9 cellular contexts compared by ENCODE assay signal in genomic region chr11:66607126-66607834, GRCh38. TPM values are rescaled to one million over a fixed set of nuclear protein-coding genes. Genes with fewer than 3 reads are reported as not detected.
A peak's percentile ranks its signal among the peaks of the same experiment; 100 is the strongest.
DNase-seq lines count a peak whose midpoint lies in the region; ATAC-seq, FAIRE-seq and TF ChIP-seq lines count a peak whose summit lies in the region.
"Had no signal": no experiment of that assay in that cellular context is flagged by ENCODE, and none has a peak within 500 bp of the region (broad histone marks: within the 10 kb centered on the region; RNA-seq: fewer than 3 reads in every experiment).

No MANE protein-coding gene starts in this region.

- CTCF ChIA-PET in PC-9 (lab: Charles Lee), result interaction anchor here (0.5 kb wide), 1 partner anchor 97 kb away, joined by 3 read pairs; the partner anchor contains the start of gene BBS1

- H3K9ac ChIP-seq in keratinocyte (ENCODE audit: control insufficient read depth, extremely low read depth, insufficient read depth, low read length), result peak overlapping the region; percentile 37
- H3K9ac ChIP-seq in subcutaneous abdominal adipose tissue (ENCODE audit: low read length in 5 of 5), result peak overlapping the region in 2 of 5 donors; percentile 44 to 58

- H3K27me3 ChIP-seq in body of pancreas, result no peaks in the 10 kb centered on the region
- no peaks in the 10 kb centered on the region for H3K27me3 ChIP-seq in keratinocyte (ENCODE audit: control insufficient read depth, extremely low read depth, insufficient read depth, low read length)
- H3K27me3 ChIP-seq in subcutaneous abdominal adipose tissue (ENCODE audit: control insufficient read depth in 5 of 5, insufficient read depth in 4 of 5, low read length in 5 of 5), result no peaks in the 10 kb centered on the region
- no peaks in the 10 kb centered on the region for H3K27me3 ChIP-seq in PC-9 (ENCODE audit: insufficient read depth, low read depth)

- H3K36me3 Mint-ChIP-seq in HFFc6 (ENCODE audit: low read depth), result 0 out of 2 replicates have a peak, but pooled peaks cover 2% of the 10 kb centered on the region

- H3K27ac ChIP-seq in body of pancreas, result peak overlapping the region; percentile 22 to 67 (median 41)
- H3K27ac ChIP-seq in keratinocyte (ENCODE audit: control insufficient read depth, insufficient read depth, low read length), result peak overlapping the region; percentile 70
- peak overlapping the region; percentile 88 for H3K27ac ChIP-seq in subcutaneous abdominal adipose tissue (ENCODE audit: low read depth, low read length)
- H3K27ac ChIP-seq in PC-9, result no peak overlapping the region

- H3K4me2 ChIP-seq in keratinocyte (ENCODE audit: control insufficient read depth, extremely low read depth, insufficient read depth, low read depth, low read length) (peak overlapping the region; percentile 67), PC-9 (no peak overlapping the region)

- peak overlapping the region; percentile 49 for H3K4me3 Mint-ChIP-seq in HFFc6

- H2AFZ ChIP-seq in keratinocyte (ENCODE audit: control insufficient read depth, low read length) (no peak overlapping the region), PC-9 (no peak overlapping the region)

- dilution Hi-C loops in keratinocyte (cut with MboI; ENCODE audit: extremely low pct_ligation_motif_present, low sequenced_read_pairs), result no loop called here

- no peaks in the 10 kb centered on the region for H4K20me1 ChIP-seq in keratinocyte (ENCODE audit: control insufficient read depth, extremely low read depth, insufficient read depth, low read length)
- no peaks in the 10 kb centered on the region for H4K20me1 ChIP-seq in PC-9 (ENCODE audit: insufficient read depth)

- peaks cover under 1% of the 10 kb centered on the region; the same call in 1 of the 2 replicates for H3F3A ChIP-seq in PC-9 (ENCODE audit: insufficient read depth, low read depth)

- POLR2A ChIA-PET in PC-9 (lab: Charles Lee; ENCODE audit: unreplicated experiment), result interaction anchor here (0.6 to 0.7 kb wide), 3 partner anchors 9 to 471 kb away, joined by 3 to 23 read pairs (median 3); partner anchors contain the start of gene RBM14

- FAIRE-seq in keratinocyte (lab: Jason Lieb, UNC), result no peak

- no peaks in the 10 kb centered on the region for H3K9me1 ChIP-seq in keratinocyte (ENCODE audit: control insufficient read depth, extremely low read depth, insufficient read depth, low read length)

- H3K9me3 Mint-ChIP-seq in HFFc6, result no peaks in the 10 kb centered on the region

- no peaks in the 10 kb centered on the region for H3K9me2 ChIP-seq in PC-9 (ENCODE audit: insufficient read depth)

- no peak for TF ChIP-seq POLR2A in body of pancreas (IDR thresholded peaks at IDR 0.05)

- WGBS in body of pancreas, 2 donors, result 3 to 14% methylated on average over 8 of the region's 8 CpGs

- H3K4me1 ChIP-seq in body of pancreas (peaks cover 16% of the 10 kb centered on the region), keratinocyte (ENCODE audit: control insufficient read depth, extremely low read depth, insufficient read depth, low read length) (peaks cover 10% of the 10 kb centered on the region), subcutaneous abdominal adipose tissue (ENCODE audit: control insufficient read depth in 5 of 5, insufficient read depth in 5 of 5, low read length in 5 of 5) (peaks cover 3 to 23% (median 11%) of the 10 kb centered on the region in 5 donors), PC-9 (replicated peaks; ENCODE audit: insufficient read depth) (peaks cover 2% of the 10 kb centered on the region)

- no peaks in the 10 kb centered on the region for H3K27me3 Mint-ChIP-seq in HFFc6 (ENCODE audit: insufficient read depth)

- no TSS peak for BruUV-seq in PC-9 (replicated peaks; lab: Mats Ljungman, UMichigan)

- peaks cover 13% of the 10 kb centered on the region for H3K4me1 Mint-ChIP-seq in HFFc6 (ENCODE audit: low read depth)

- H3K36me3 ChIP-seq in body of pancreas (replicated peaks in 1 of 2; ENCODE audit: insufficient read depth in 1 of 2, low read depth in 2 of 2) (peaks cover 0 to 3% of the 10 kb centered on the region in 2 donors), keratinocyte (ENCODE audit: control insufficient read depth in 2 of 2, extremely low read depth in 1 of 2, insufficient read depth in 2 of 2, low read length in 2 of 2) (peaks cover 10 to 14% of the 10 kb centered on the region in 2 experiments), subcutaneous abdominal adipose tissue (ENCODE audit: control insufficient read depth in 5 of 5, insufficient read depth in 5 of 5, low read length in 5 of 5) (peaks cover 0 to 38% (median 13%) of the 10 kb centered on the region in 5 donors), PC-9 (ENCODE audit: low read depth) (no peaks in the 10 kb centered on the region)

- intact Hi-C loops in body of pancreas (cut with DNase I), result no loop called here
- intact Hi-C loops in PC-9 (cut with micrococcal nuclease; ENCODE audit: unreplicated experiment), result no loop called here

- peak; percentile 88 for ATAC-seq in body of pancreas

- H3K4me3 ChIP-seq in body of pancreas (no peak overlapping the region), keratinocyte (ENCODE audit: control insufficient read depth in 2 of 3, extremely low read depth in 1 of 3, insufficient read depth in 2 of 3, low read depth in 1 of 3, low read length in 3 of 3) (no peak overlapping the region), subcutaneous abdominal adipose tissue (ENCODE audit: low read depth in 1 of 5, low read length in 5 of 5) (no peak overlapping the region), PC-9 (no peak overlapping the region)

- no peaks in the 10 kb centered on the region for H3K9me3 ChIP-seq in body of pancreas
- H3K9me3 ChIP-seq in keratinocyte (ENCODE audit: control insufficient read depth, low read depth, low read length), result no peaks in the 10 kb centered on the region
- H3K9me3 ChIP-seq in subcutaneous abdominal adipose tissue (ENCODE audit: control insufficient read depth in 5 of 5, low read length in 5 of 5), result no peaks in the 10 kb centered on the region
- no peaks in the 10 kb centered on the region for H3K9me3 ChIP-seq in PC-9 (ENCODE audit: insufficient read depth, low read depth)

- DNase-seq in HFFc6, result peak; percentile 15
- peak; percentile 73 to 87 (median 86) for DNase-seq in body of pancreas
- DNase-seq in keratinocyte (ENCODE audit: low read depth, low spot score), result no peak
- DNase-seq in NCI-H2107 treated with DMSO at 0.1 percent for 48 hours (lab: John Stamatoyannopoulos, UW; ENCODE audit: unreplicated experiment), result no peak
- DNase-seq in PC-9, result no peak
- DNase-seq in GM19240 (ENCODE audit: insufficient read length, low spot score), result no peak
- no peak for DNase-seq in NCI-H2227 (lab: John Stamatoyannopoulos, UW; ENCODE audit: unreplicated experiment)
- DNase-seq: activated T-cell treated with anti-CD3 and anti-CD28 coated beads for 4 hours had no signal

- no peak for TF ChIP-seq CTCF in HFFc6 (IDR thresholded peaks at IDR 0.05)
- no peak for TF ChIP-seq CTCF in body of pancreas (IDR thresholded peaks at IDR 0.05)
- TF ChIP-seq CTCF in keratinocyte (optimal IDR thresholded peaks at IDR 0.05 in 1 of 3, IDR thresholded peaks at IDR 0.05 in 1 of 3, conservative IDR thresholded peaks at IDR 0.05 in 1 of 3; ENCODE audit: extremely low read depth in 1 of 3, insufficient read depth in 2 of 3, low read length in 3 of 3), result no peak
- no peak for TF ChIP-seq CTCF in PC-9 (conservative IDR thresholded peaks at IDR 0.05)

- H3K79me2 ChIP-seq in keratinocyte (ENCODE audit: control insufficient read depth, insufficient read depth, low read length) (no peaks in the 10 kb centered on the region), PC-9 (ENCODE audit: low read depth) (no peaks in the 10 kb centered on the region)

- peak overlapping the region; percentile 92 for H3K27ac Mint-ChIP-seq in HFFc6

RNA-seq across cellular contexts. Expression of gene RBM14, which starts 9.2 kb away (rescaled TPM):
- total RNA-seq in HFFc6 (2021; fragmentation: NEBNext Ultra II Directional; extraction: Animal tissue kit (Norgen Biotek cat#: 25700)), result 10 to 100 TPM; 54.1 to 71.5 (median 64.9) TPM
- 10 to 100 TPM; 29.8 to 37.6 TPM for total RNA-seq in body of pancreas
- polyA plus RNA-seq in keratinocyte, result 10.5 to 23.8 TPM (median 16.6 TPM) in 3 replicates
- 11.9 TPM for polyA plus RNA-seq in keratinocyte (2011; ENCODE audit: low read depth)
- 12.8 and 13.9 TPM in 2 replicates for polyA plus RNA-seq in keratinocyte (2011; cell fraction: cytosol; rRNA removed)
- polyA plus RNA-seq in keratinocyte (2011; cell fraction: nucleus; rRNA removed), result 20.6 and 27.5 TPM in 2 replicates
- 24.1 and 40.8 TPM in 2 replicates for polyA plus RNA-seq in keratinocyte (2012; ENCODE audit: low replicate concordance)
- polyA minus RNA-seq in keratinocyte, result 16.0 to 47.8 TPM (median 22.0 TPM) in 3 replicates
- polyA minus RNA-seq in keratinocyte (2011; cell fraction: cytosol; rRNA and poly(A)+ RNA removed), result 33.2 TPM
- 28.2 and 29.7 TPM in 2 replicates for polyA minus RNA-seq in keratinocyte (2011; cell fraction: nucleus; rRNA and poly(A)+ RNA removed)
- total RNA-seq in PC-9 (2021), result 108 and 112 TPM in 2 replicates

RNA-seq across cellular contexts. Expression of gene CCS, which starts 14.3 kb away (rescaled TPM):
- 10 to 100 TPM; 25.8 to 27.4 (median 26.5) TPM for total RNA-seq in HFFc6 (2021; fragmentation: NEBNext Ultra II Directional; extraction: Animal tissue kit (Norgen Biotek cat#: 25700))
- total RNA-seq in body of pancreas (10 to 100 TPM; 26.5 to 33.9 TPM), PC-9 (2021) (47.2 and 61.0 TPM in 2 replicates)
- polyA plus RNA-seq in keratinocyte, result 17.6 to 22.7 TPM (median 21.3 TPM) in 3 replicates
- 7.2 TPM for polyA plus RNA-seq in keratinocyte (2011; ENCODE audit: low read depth)
- polyA plus RNA-seq in keratinocyte (2011; cell fraction: cytosol; rRNA removed), result 5.1 and 12.3 TPM in 2 replicates
- polyA plus RNA-seq in keratinocyte (2011; cell fraction: nucleus; rRNA removed), result 62.8 and 75.2 TPM in 2 replicates
- 24.7 and 24.9 TPM in 2 replicates for polyA plus RNA-seq in keratinocyte (2012; ENCODE audit: low replicate concordance)
- 8.9 to 16.4 TPM (median 11.1 TPM) in 3 replicates for polyA minus RNA-seq in keratinocyte
- 17.5 TPM for polyA minus RNA-seq in keratinocyte (2011; cell fraction: cytosol; rRNA and poly(A)+ RNA removed)
- 14.7 and 16.8 TPM in 2 replicates for polyA minus RNA-seq in keratinocyte (2011; cell fraction: nucleus; rRNA and poly(A)+ RNA removed)

RNA-seq across cellular contexts. Expression of gene CCDC87, which starts 14.4 kb away (rescaled TPM):
- total RNA-seq in HFFc6 (2021; fragmentation: NEBNext Ultra II Directional; extraction: Animal tissue kit (Norgen Biotek cat#: 25700)), result under 1 TPM; 0.19 to 0.66 (median 0.37) TPM
- total RNA-seq in body of pancreas (under 1 TPM in 1 of 2 donors, not detected in 1; under 0.01 TPM), PC-9 (2021) (0.83 and 1.0 TPM in 2 replicates)
- 0.04 to 0.09 TPM (median 0.07 TPM) in 3 replicates for polyA plus RNA-seq in keratinocyte
- not detected for polyA plus RNA-seq in keratinocyte (2011; ENCODE audit: low read depth)
- polyA plus RNA-seq in keratinocyte (2011; cell fraction: cytosol; rRNA removed), result 0.02 and 0.05 TPM in 2 replicates
- 0.12 and 0.15 TPM in 2 replicates for polyA plus RNA-seq in keratinocyte (2011; cell fraction: nucleus; rRNA removed)
- polyA plus RNA-seq in keratinocyte (2012; ENCODE audit: low replicate concordance), result 0.07 and 0.11 TPM in 2 replicates
- polyA minus RNA-seq in keratinocyte, result 0.10 to 0.13 TPM (median 0.10 TPM) in 3 replicates
- polyA minus RNA-seq in keratinocyte (2011; cell fraction: cytosol; rRNA and poly(A)+ RNA removed), result not detected
- not detected in 2 replicates for polyA minus RNA-seq in keratinocyte (2011; cell fraction: nucleus; rRNA and poly(A)+ RNA removed)

RNA-seq across cellular contexts. Expression of gene RBM4, which starts 31.2 kb away (rescaled TPM):
- 100 to 1,000 TPM; 130 to 147 (median 134) TPM for total RNA-seq in HFFc6 (2021; fragmentation: NEBNext Ultra II Directional; extraction: Animal tissue kit (Norgen Biotek cat#: 25700))
- total RNA-seq in body of pancreas, result 10 to 100 TPM; 44.2 to 71.1 TPM
- polyA plus RNA-seq in keratinocyte, result 153 to 190 TPM (median 171 TPM) in 3 replicates
- polyA plus RNA-seq in keratinocyte (2011; ENCODE audit: low read depth), result 79.4 TPM
- polyA plus RNA-seq in keratinocyte (2011; cell fraction: cytosol; rRNA removed), result 129 and 150 TPM in 2 replicates
- polyA plus RNA-seq in keratinocyte (2011; cell fraction: nucleus; rRNA removed), result 125 and 145 TPM in 2 replicates
- 118 and 132 TPM in 2 replicates for polyA plus RNA-seq in keratinocyte (2012; ENCODE audit: low replicate concordance)
- 86.0 to 178 TPM (median 150 TPM) in 3 replicates for polyA minus RNA-seq in keratinocyte
- 94.6 TPM for polyA minus RNA-seq in keratinocyte (2011; cell fraction: cytosol; rRNA and poly(A)+ RNA removed)
- polyA minus RNA-seq in keratinocyte (2011; cell fraction: nucleus; rRNA and poly(A)+ RNA removed), result 41.3 and 55.9 TPM in 2 replicates
- 131 and 140 TPM in 2 replicates for total RNA-seq in PC-9 (2021)

RNA-seq across cellular contexts. Expression of gene CTSF, which starts 38.9 kb away (rescaled TPM):
- 10 to 100 TPM in 2 of 6 experiments, 1 to 10 TPM in 4; 5.2 to 20.0 (median 6.6) TPM for total RNA-seq in HFFc6 (2021; fragmentation: NEBNext Ultra II Directional; extraction: Animal tissue kit (Norgen Biotek cat#: 25700))
- total RNA-seq in body of pancreas (10 to 100 TPM; 55.8 to 61.3 TPM), PC-9 (2021) (34.3 and 59.2 TPM in 2 replicates)
- polyA plus RNA-seq in keratinocyte, result 3.2 to 5.8 TPM (median 3.3 TPM) in 3 replicates
- polyA plus RNA-seq in keratinocyte (2011; ENCODE audit: low read depth), result 9.9 TPM
- polyA plus RNA-seq in keratinocyte (2011; cell fraction: cytosol; rRNA removed), result 2.0 and 3.1 TPM in 2 replicates
- 9.6 and 11.1 TPM in 2 replicates for polyA plus RNA-seq in keratinocyte (2011; cell fraction: nucleus; rRNA removed)
- polyA plus RNA-seq in keratinocyte (2012; ENCODE audit: low replicate concordance), result 3.0 and 3.9 TPM in 2 replicates
- polyA minus RNA-seq in keratinocyte, result 0.49 to 3.9 TPM (median 2.3 TPM) in 3 replicates
- polyA minus RNA-seq in keratinocyte (2011; cell fraction: cytosol; rRNA and poly(A)+ RNA removed), result 4.0 TPM
- 3.7 and 4.3 TPM in 2 replicates for polyA minus RNA-seq in keratinocyte (2011; cell fraction: nucleus; rRNA and poly(A)+ RNA removed)

Comparison
In these comparisons a context has a peak if more than half of its experiments do, and no peak if none do; other contexts are left out.
1. DNase-seq: peak in HFFc6 (single experiment) and body of pancreas (4 of 4); none in keratinocyte (single experiment), NCI-H2107 treated with DMSO at 0.1 percent for 48 hours (single experiment), PC-9 (0 of 2), GM19240 (single experiment) and NCI-H2227 (single experiment).